Comparison of ENCODE assay signal across 19 cellular contexts in genomic region chr7:142857625-142858024, GRCh38. TPM values are rescaled to one million over a fixed set of nuclear protein-coding genes. Genes with fewer than 3 reads are reported as not detected.
"Had no signal": no experiment of that assay in that cellular context is flagged by ENCODE, and none has a peak within 500 bp of the region (broad histone marks: within the 10 kb centered on the region; RNA-seq: fewer than 3 reads in every experiment).

No MANE protein-coding gene starts in this region.

- H3K27me3 Mint-ChIP-seq: activated CD4-positive, alpha-beta memory T cell treated with anti-CD3 and anti-CD28 coated beads for 36 hours; activated naive CD4-positive, alpha-beta T cell treated with anti-CD3 and anti-CD28 coated beads, Interleukin-2, amount 50 U/mL, for 24 hours; naive B cell had no signal

- ATAC-seq: left ventricle myocardium superior, right lobe of liver had no signal

- DNase-seq: activated CD4-positive, alpha-beta memory T cell treated with anti-CD3 and anti-CD28 coated beads for 36 hours; activated CD4-positive, CD25-positive, alpha-beta regulatory T cell treated with anti-CD3 and anti-CD28 coated beads, Interleukin-2, amount 50 U/mL, for 72 hours; activated T-cell treated with anti-CD3 and anti-CD28 coated beads for 4 hours; adrenal gland; effector memory CD4-positive, alpha-beta T cell; immature natural killer cell; kidney glomerular epithelial cell; left ventricle myocardium superior; naive B cell; right lobe of liver; transverse colon had no signal

- H3K27ac ChIP-seq: adrenal gland, esophagus muscularis mucosa, parathyroid adenoma, right lobe of liver, SJSA1, transverse colon had no signal

- H3K4me3 ChIP-seq: adrenal gland, esophagus muscularis mucosa, right lobe of liver, SJSA1, transverse colon had no signal

- H3K9me3 Mint-ChIP-seq: activated CD4-positive, alpha-beta memory T cell treated with anti-CD3 and anti-CD28 coated beads for 36 hours; activated naive CD4-positive, alpha-beta T cell treated with anti-CD3 and anti-CD28 coated beads, Interleukin-2, amount 50 U/mL, for 24 hours; dendritic cell treated with granulocyte-macrophage colony-stimulating factor and Interleukin-4, amounts not matched to agents 40 ng/mL and 50 ng/mL, for 4 days; immature natural killer cell; naive B cell; T-helper 1 cell treated with Interleukin-12 subunit alpha and Interleukin-12 subunit beta and Interleukin-4 antibody, amounts not matched to agents 30 μg/mL and 1 μg/mL, for 36 hours had no signal

- H3K27ac Mint-ChIP-seq: activated CD4-positive, alpha-beta memory T cell treated with anti-CD3 and anti-CD28 coated beads for 36 hours; dendritic cell treated with granulocyte-macrophage colony-stimulating factor and Interleukin-4, amounts not matched to agents 40 ng/mL and 50 ng/mL, for 4 days; immature natural killer cell; T-helper 1 cell treated with Interleukin-12 subunit alpha and Interleukin-12 subunit beta and Interleukin-4 antibody, amounts not matched to agents 30 μg/mL and 1 μg/mL, for 36 hours had no signal

- H3K27me3 ChIP-seq: adrenal gland, esophagus muscularis mucosa, right lobe of liver, transverse colon had no signal

- H3K36me3 Mint-ChIP-seq: activated CD4-positive, alpha-beta memory T cell treated with anti-CD3 and anti-CD28 coated beads for 36 hours; activated naive CD4-positive, alpha-beta T cell treated with anti-CD3 and anti-CD28 coated beads, Interleukin-2, amount 50 U/mL, for 24 hours; immature natural killer cell; naive B cell had no signal

- H3K4me3 Mint-ChIP-seq: dendritic cell treated with granulocyte-macrophage colony-stimulating factor and Interleukin-4, amounts not matched to agents 40 ng/mL and 50 ng/mL, for 4 days had no signal

- H3K9me3 ChIP-seq: adrenal gland, esophagus muscularis mucosa, right lobe of liver, SJSA1, transverse colon had no signal

- H3K36me3 ChIP-seq: adrenal gland, right lobe of liver, SJSA1, transverse colon had no signal

RNA-seq across cellular contexts. Expression of gene TRPV6, which starts 27.9 kb away (rescaled TPM):
- total RNA-seq: activated CD4-positive, alpha-beta memory T cell treated with anti-CD3 and anti-CD28 coated beads for 36 hours; chondrocyte; endothelial cell of umbilical vein; esophagus muscularis mucosa; SJSA1 had no signal
- polyA plus RNA-seq: endothelial cell of umbilical vein, immature natural killer cell had no signal
